19 cellular contexts compared by ENCODE assay signal in genomic region chr7:96430350-96430749, GRCh38.
"Had no signal": no experiment of that assay in that cellular context is flagged by ENCODE, and none has a peak within 500 bp of the region (broad histone marks: within the 10 kb centered on the region; RNA-seq: fewer than 3 reads in every experiment).

No MANE protein-coding gene starts in this region.

- H3K36me3 ChIP-seq: ovary, right atrium auricular region, sigmoid colon had no signal

- H3K4me3 ChIP-seq: dorsolateral prefrontal cortex, hepatocyte, ovary, right atrium auricular region, sigmoid colon, skin epidermis had no signal

- H3K9me3 ChIP-seq: ovary, right atrium auricular region, sigmoid colon had no signal

- H3K4me3 Mint-ChIP-seq: nephron progenitor cell; stimulated activated naive B cell treated with anti-CD40 and anti-IgM and Interleukin-4, amounts not matched to agents 10 μg/mL and 1 μg/mL and 100 μg/mL, for 72 hours had no signal

- DNase-seq: cortex of kidney; dorsolateral prefrontal cortex; effector CD8-positive, alpha-beta T cell; foreskin melanocyte; head of caudate nucleus; kidney; left colon; mammary epithelial cell; nephron progenitor cell; ovary; sigmoid colon; stimulated activated CD4-positive, alpha-beta T cell treated with anti-CD3 and anti-CD28 coated beads, Interleukin-2, amount 100 ng/mL, for 24 hours; stimulated activated CD4-positive, alpha-beta T cell treated with anti-CD3 and anti-CD28 coated beads, Interleukin-4, amount 100 ng/mL, for 4 hours; stimulated activated naive B cell treated with anti-CD40 and anti-IgM and Interleukin-4, amounts not matched to agents 10 μg/mL and 1 μg/mL and 100 μg/mL, for 72 hours; trophoblast cell had no signal

- H2AFZ ChIP-seq: hepatocyte had no signal

- ATAC-seq: left colon; naive thymus-derived CD4-positive, alpha-beta T cell; stimulated activated naive B cell treated with anti-CD40 and anti-IgM and Interleukin-4, amounts not matched to agents 10 μg/mL and 1 μg/mL and 100 μg/mL, for 72 hours had no signal

- H3K4me1 ChIP-seq: right atrium auricular region, sigmoid colon had no signal

- H3K4me2 ChIP-seq: hepatocyte had no signal

- H3K27ac Mint-ChIP-seq: naive thymus-derived CD4-positive, alpha-beta T cell; nephron progenitor cell; stimulated activated naive B cell treated with anti-CD40 and anti-IgM and Interleukin-4, amounts not matched to agents 10 μg/mL and 1 μg/mL and 100 μg/mL, for 72 hours had no signal

- H3K4me1 Mint-ChIP-seq: stimulated activated naive B cell treated with anti-CD40 and anti-IgM and Interleukin-4, amounts not matched to agents 10 μg/mL and 1 μg/mL and 100 μg/mL, for 72 hours had no signal

- H3K27me3 Mint-ChIP-seq: stimulated activated naive B cell treated with anti-CD40 and anti-IgM and Interleukin-4, amounts not matched to agents 10 μg/mL and 1 μg/mL and 100 μg/mL, for 72 hours had no signal

- H3K27me3 ChIP-seq: dorsolateral prefrontal cortex, ovary, right atrium auricular region, sigmoid colon had no signal

- H3K27ac ChIP-seq: dorsolateral prefrontal cortex, hepatocyte, ovary, right atrium auricular region, sigmoid colon, skin epidermis had no signal

- H3K36me3 Mint-ChIP-seq: stimulated activated naive B cell treated with anti-CD40 and anti-IgM and Interleukin-4, amounts not matched to agents 10 μg/mL and 1 μg/mL and 100 μg/mL, for 72 hours had no signal

- H3K9me3 Mint-ChIP-seq: naive thymus-derived CD4-positive, alpha-beta T cell; stimulated activated naive B cell treated with anti-CD40 and anti-IgM and Interleukin-4, amounts not matched to agents 10 μg/mL and 1 μg/mL and 100 μg/mL, for 72 hours had no signal
